Comparison of ENCODE assay signal across 15 cellular contexts in genomic region chr12:124633269-124633953, GRCh38.
DNase-seq lines count a peak whose midpoint lies in the region; ATAC-seq, FAIRE-seq and TF ChIP-seq lines count a peak whose summit lies in the region.
"Had no signal": no experiment of that assay in that cellular context is flagged by ENCODE, and none has a peak within 500 bp of the region (broad histone marks: within the 10 kb centered on the region; RNA-seq: fewer than 3 reads in every experiment).

No MANE protein-coding gene starts in this region.

- peak; percentile 76 for ATAC-seq in upper lobe of right lung
- no peak for ATAC-seq in GM21786 (IDR thresholded peaks at IDR 0.05; ENCODE audit: unreplicated experiment)
- ATAC-seq in GM21381 (IDR thresholded peaks at IDR 0.05; ENCODE audit: unreplicated experiment): no peak

- H3K27ac ChIP-seq in VCaP (peak overlapping the region; percentile 71; the same call in 1 of the 2 replicates), upper lobe of right lung (no peak overlapping the region)
- H3K27ac ChIP-seq: ascending aorta, neutrophil had no signal

- TF ChIP-seq CTCF in VCaP (conservative IDR thresholded peaks at IDR 0.05) (no peak), upper lobe of right lung (IDR thresholded peaks at IDR 0.05) (no peak)

- peaks cover 10% of the 10 kb centered on the region for H3K4me1 ChIP-seq in upper lobe of right lung

- no peak for FAIRE-seq in RCC 7860 (lab: Jason Lieb, UNC)
- FAIRE-seq: endothelial cell of umbilical vein, islet of Langerhans had no signal

- H3K36me3 ChIP-seq in upper lobe of right lung: no peaks in the 10 kb centered on the region
- H3K36me3 ChIP-seq: ascending aorta, neutrophil had no signal

- DNase-seq in NCI-H2227 treated with DMSO at 0.1 percent for 48 hours (lab: John Stamatoyannopoulos, UW) (peak; percentile 22), NCI-H2227 (lab: John Stamatoyannopoulos, UW; ENCODE audit: unreplicated experiment) (no peak), foreskin melanocyte (peak; percentile 33), upper lobe of right lung (no peak), RCC 7860 (ENCODE audit: low spot score) (no peak)
- DNase-seq: activated T-cell treated with anti-CD3 and anti-CD28 coated beads, Interleukin-2, amount 50 U/mL, for 1 hour; NCI-H2029 treated with DMSO at 0.1 percent for 48 hours; stimulated activated naive CD4-positive, alpha-beta T cell had no signal

- H3K9me3 ChIP-seq in upper lobe of right lung: no peaks in the 10 kb centered on the region
- H3K9me3 ChIP-seq: ascending aorta, neutrophil had no signal

- intact Hi-C loops in upper lobe of right lung (cut with DNase I): no loop called here

- H3K4me3 ChIP-seq in upper lobe of right lung: no peak overlapping the region
- H3K4me3 ChIP-seq: ascending aorta had no signal

- no peaks in the 10 kb centered on the region for H3K27me3 ChIP-seq in upper lobe of right lung
- H3K27me3 ChIP-seq: ascending aorta, neutrophil had no signal

Comparison
In these comparisons a context has a peak if more than half of its experiments do, and no peak if none do; other contexts are left out.
1. DNase-seq: peak in NCI-H2227 treated with DMSO at 0.1 percent for 48 hours (single experiment) and foreskin melanocyte (single experiment); none in NCI-H2227 (single experiment), upper lobe of right lung (single experiment) and RCC 7860 (single experiment).